Comparison of ENCODE assay signal across 22 cellular contexts in genomic region chr13:33245505-33245904, GRCh38.
"Had no signal": no experiment of that assay in that cellular context is flagged by ENCODE, and none has a peak within 500 bp of the region (broad histone marks: within the 10 kb centered on the region; RNA-seq: fewer than 3 reads in every experiment).

No MANE protein-coding gene starts in this region.

- H3K36me3 ChIP-seq: vagina had no signal

- H3K36me3 Mint-ChIP-seq: activated CD4-positive, alpha-beta memory T cell treated with anti-CD3 and anti-CD28 coated beads for 36 hours; activated naive CD8-positive, alpha-beta T cell treated with anti-CD3 and anti-CD28 coated beads, Interleukin-2, amount 10 ng/mL, durations not matched to agents 7 days and 5 days; stimulated activated memory B cell treated with anti-CD40 and anti-IgM and Interleukin-4, amounts not matched to agents 10 μg/mL and 1 μg/mL and 100 μg/mL, for 72 hours had no signal

- H3K4me1 Mint-ChIP-seq: activated naive CD8-positive, alpha-beta T cell treated with anti-CD3 and anti-CD28 coated beads, Interleukin-2, amount 10 ng/mL, durations not matched to agents 7 days and 5 days; nephron progenitor cell; stimulated activated memory B cell treated with anti-CD40 and anti-IgM and Interleukin-4, amounts not matched to agents 10 μg/mL and 1 μg/mL and 100 μg/mL, for 72 hours had no signal

- H3K9me3 ChIP-seq: testis, vagina had no signal

- DNase-seq: activated CD4-positive, alpha-beta memory T cell treated with anti-CD3 and anti-CD28 coated beads for 36 hours; activated CD4-positive, alpha-beta T cell treated with anti-CD3 and anti-CD28 coated beads for 48 hours; activated effector memory CD4-positive, alpha-beta T cell treated with Interleukin-2 at 50 U/mL for 16 hours; activated naive CD4-positive, alpha-beta T cell treated with anti-CD3 and anti-CD28 coated beads for 36 hours; activated naive CD8-positive, alpha-beta T cell treated with anti-CD3 and anti-CD28 coated beads, Interleukin-2, amount 10 ng/mL, durations not matched to agents 7 days and 5 days; activated T-cell treated with anti-CD3 and anti-CD28 coated beads, Interleukin-2, amount 50 U/mL, for 48 hours; amniotic stem cell; effector memory CD4-positive, alpha-beta T cell; glutamatergic neuron; nephron progenitor cell; occipital lobe; stimulated activated CD4-positive, alpha-beta T cell treated with anti-CD3 and anti-CD28 coated beads, Interleukin-15, amount 100 ng/mL, for 24 hours; T1000; testis had no signal

- H3K9me3 Mint-ChIP-seq: activated CD4-positive, alpha-beta memory T cell treated with anti-CD3 and anti-CD28 coated beads for 36 hours; activated naive CD4-positive, alpha-beta T cell treated with anti-CD3 and anti-CD28 coated beads for 36 hours; activated naive CD8-positive, alpha-beta T cell treated with anti-CD3 and anti-CD28 coated beads, Interleukin-2, amount 10 ng/mL, durations not matched to agents 7 days and 5 days; stimulated activated memory B cell treated with anti-CD40 and anti-IgM and Interleukin-4, amounts not matched to agents 10 μg/mL and 1 μg/mL and 100 μg/mL, for 72 hours had no signal

- H3K4me3 ChIP-seq: hepatocyte, smooth muscle cell, testis, vagina had no signal

- ATAC-seq: esophagus mucosa, sciatic nerve had no signal

- H3K4me3 Mint-ChIP-seq: activated CD4-positive, alpha-beta memory T cell treated with anti-CD3 and anti-CD28 coated beads for 36 hours; activated naive CD4-positive, alpha-beta T cell treated with anti-CD3 and anti-CD28 coated beads for 36 hours; activated naive CD8-positive, alpha-beta T cell treated with anti-CD3 and anti-CD28 coated beads, Interleukin-2, amount 10 ng/mL, durations not matched to agents 7 days and 5 days; nephron progenitor cell; stimulated activated memory B cell treated with anti-CD40 and anti-IgM and Interleukin-4, amounts not matched to agents 10 μg/mL and 1 μg/mL and 100 μg/mL, for 72 hours; T-helper 1 cell treated with Interleukin-12 subunit alpha and Interleukin-12 subunit beta and Interleukin-4 antibody, amounts not matched to agents 30 μg/mL and 1 μg/mL, for 36 hours; type B pancreatic cell had no signal

- H2AFZ ChIP-seq: hepatocyte had no signal

- H3K27me3 Mint-ChIP-seq: activated CD4-positive, alpha-beta memory T cell treated with anti-CD3 and anti-CD28 coated beads for 36 hours; activated naive CD8-positive, alpha-beta T cell treated with anti-CD3 and anti-CD28 coated beads, Interleukin-2, amount 10 ng/mL, durations not matched to agents 7 days and 5 days; type B pancreatic cell had no signal

- H3K27ac ChIP-seq: hepatocyte, vagina had no signal

- H3K4me2 ChIP-seq: hepatocyte, smooth muscle cell had no signal

- H3K27ac Mint-ChIP-seq: activated CD4-positive, alpha-beta memory T cell treated with anti-CD3 and anti-CD28 coated beads for 36 hours; activated naive CD4-positive, alpha-beta T cell treated with anti-CD3 and anti-CD28 coated beads for 36 hours; activated naive CD8-positive, alpha-beta T cell treated with anti-CD3 and anti-CD28 coated beads, Interleukin-2, amount 10 ng/mL, durations not matched to agents 7 days and 5 days; nephron progenitor cell; stimulated activated memory B cell treated with anti-CD40 and anti-IgM and Interleukin-4, amounts not matched to agents 10 μg/mL and 1 μg/mL and 100 μg/mL, for 72 hours; T-helper 1 cell treated with Interleukin-12 subunit alpha and Interleukin-12 subunit beta and Interleukin-4 antibody, amounts not matched to agents 30 μg/mL and 1 μg/mL, for 36 hours; type B pancreatic cell had no signal

- H3K27me3 ChIP-seq: hepatocyte, testis, vagina had no signal
